Comparison of ENCODE assay signal across 8 cellular contexts in the genomic region with DNA sequence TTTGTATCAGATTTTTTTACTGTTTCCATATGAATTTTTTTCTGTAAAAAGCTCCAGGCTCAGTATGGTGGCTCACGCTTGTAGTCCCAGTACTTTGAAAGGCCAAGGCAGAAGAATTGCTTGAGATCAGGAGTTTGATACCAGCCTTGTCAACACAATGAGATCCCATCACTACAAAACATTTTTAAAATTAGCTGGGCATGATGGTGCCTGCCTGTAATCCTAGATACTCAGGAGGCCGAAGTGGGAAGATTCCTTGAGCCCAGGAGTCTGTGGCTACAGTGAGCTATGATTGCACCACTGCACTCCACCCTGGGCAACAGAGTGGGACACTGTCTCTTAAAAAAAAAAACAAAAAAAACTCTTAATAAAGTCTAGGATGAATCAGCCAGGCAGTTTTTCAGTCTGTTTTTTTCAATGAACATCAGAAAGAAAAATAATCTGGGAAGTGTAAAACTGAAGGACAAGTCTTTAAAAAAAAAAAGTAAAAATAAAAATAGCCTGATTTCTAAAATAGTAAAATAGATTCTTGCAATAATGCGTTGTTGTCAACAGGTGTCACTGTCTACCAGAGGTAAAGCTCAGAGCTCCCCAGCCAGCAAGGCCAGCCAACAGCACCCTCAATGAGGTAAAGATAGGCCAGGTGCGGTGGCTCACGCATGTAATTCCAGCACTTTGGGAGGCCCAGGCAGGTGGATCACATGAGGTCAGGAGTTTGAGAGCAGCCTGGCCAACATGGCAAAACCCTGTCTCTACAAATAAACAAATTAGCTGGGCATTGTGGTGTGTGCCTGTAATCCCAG. TPM values are rescaled to one million over a fixed set of nuclear protein-coding genes. Genes with fewer than 3 reads are reported as not detected.
DNase-seq lines count a peak whose midpoint lies in the region; ATAC-seq and TF ChIP-seq lines count a peak whose summit lies in the region.

No MANE protein-coding gene starts in this region.

- H3K4me3 ChIP-seq in RWPE2 (ENCODE audit: severe bottlenecking) (no peak overlapping the region), psoas muscle (no peak overlapping the region)

- DNase-seq in NCI-H1417 (lab: John Stamatoyannopoulos, UW) (peak; percentile 35 to 79 (median 49)), NCI-H1417 treated with DMSO at 0.1 percent for 48 hours (lab: John Stamatoyannopoulos, UW) (no peak), HT-29 (ENCODE audit: low spot score) (peak; percentile 61), RWPE2 (ENCODE audit: low spot score) (no peak), globus pallidus (ENCODE audit: low spot score) (peak; percentile 17), psoas muscle (no peak)
- DNase-seq in activated effector memory CD4-positive, alpha-beta T cell treated with anti-CD3 and anti-CD28 coated beads, Interleukin-2, amount 50 U/mL, for 16 hours: peak; percentile 78

- TF ChIP-seq CTCF in RWPE2 (IDR thresholded peaks at IDR 0.05; ENCODE audit: poor library complexity, severe bottlenecking): peak; percentile 88
- TF ChIP-seq CTCF in psoas muscle (IDR thresholded peaks at IDR 0.05): peak; percentile 55

- H3K4me1 ChIP-seq in RWPE2 (ENCODE audit: insufficient read depth, poor library complexity, severe bottlenecking): peaks cover 5% of the 10 kb centered on the region
- no peaks in the 10 kb centered on the region for H3K4me1 ChIP-seq in psoas muscle

- no peaks in the 10 kb centered on the region for H3K27me3 ChIP-seq in RWPE2 (ENCODE audit: insufficient read depth, poor library complexity, severe bottlenecking)
- H3K27me3 ChIP-seq in psoas muscle (ENCODE audit: insufficient read depth in 3 of 3, low read length in 2 of 3): peaks cover 0 to 3% (median 2%) of the 10 kb centered on the region in 3 donors

- ATAC-seq in RWPE2 (ENCODE audit: low read depth): peak; percentile 38; the same call in 1 of the 3 replicates
- peak; percentile 54 to 77 (median 70) for ATAC-seq in psoas muscle
- no peak for ATAC-seq in GM21367 (IDR thresholded peaks at IDR 0.05; ENCODE audit: unreplicated experiment)

- 21 to 30% (median 24%) methylated on average over 5 of the region's 5 CpGs for whole genome bisulfite sequencing in psoas muscle, 3 donors

- no peaks in the 10 kb centered on the region for H3K9me3 ChIP-seq in RWPE2 (ENCODE audit: severe bottlenecking)
- H3K9me3 ChIP-seq in psoas muscle: no peaks in the 10 kb centered on the region

- H3K27ac ChIP-seq in RWPE2 (ENCODE audit: poor library complexity, severe bottlenecking): no peak overlapping the region
- H3K27ac ChIP-seq in psoas muscle: no peak overlapping the region

- H3K36me3 ChIP-seq in RWPE2 (ENCODE audit: low read depth) (no peaks in the 10 kb centered on the region), psoas muscle (ENCODE audit: insufficient read depth in 1 of 2, low read depth in 1 of 2) (no peaks in the 10 kb centered on the region)

- intact Hi-C loops in psoas muscle (cut with DNase I): loop anchor here (5.0 to 10.0 kb wide), 4 partner anchors 112 to 642 kb away; no protein-coding TSS in a partner anchor

RNA-seq across cellular contexts. Expression of gene ATG5, which starts 9.3 kb away (rescaled TPM):
- total RNA-seq in HT-29 (2014; rRNA removed; shearing (Covaris generic)): 17.0 and 19.8 TPM in 2 replicates
- total RNA-seq in psoas muscle: 10 to 100 TPM; 16.2 to 22.1 (median 18.6) TPM
- polyA plus RNA-seq in psoas muscle: 10 to 100 TPM; 13.5 to 35.7 (median 28.9) TPM

RNA-seq across cellular contexts. Expression of gene CRYBG1, which starts 25.7 kb away (rescaled TPM):
- total RNA-seq in HT-29 (2014; rRNA removed; shearing (Covaris generic)): 31.3 and 31.7 TPM in 2 replicates
- total RNA-seq in psoas muscle: 1 to 10 TPM in 2 of 4 donors, under 1 TPM in 2; 0.82 to 1.6 (median 1.3) TPM
- polyA plus RNA-seq in psoas muscle: under 1 TPM; 0.17 to 0.43 (median 0.35) TPM

Comparison
In these comparisons a context has a peak if more than half of its experiments do, and no peak if none do; other contexts are left out.
1. DNase-seq: peak in NCI-H1417 (3 of 3), HT-29 (single experiment), activated effector memory CD4-positive, alpha-beta T cell treated with anti-CD3 and anti-CD28 coated beads, Interleukin-2, amount 50 U/mL, for 16 hours (single experiment) and globus pallidus (single experiment); none in NCI-H1417 treated with DMSO at 0.1 percent for 48 hours (single experiment), RWPE2 (single experiment) and psoas muscle (0 of 2).
2. RNA of gene CRYBG1, which starts 25.7 kb away (total RNA-seq): 31.3 to 31.7 TPM in HT-29; 0.82 to 1.6 TPM in psoas muscle; every median in the first group is over 10 times any median in the second.